ENCODE assay signal across 2 cellular contexts in the genomic region with DNA sequence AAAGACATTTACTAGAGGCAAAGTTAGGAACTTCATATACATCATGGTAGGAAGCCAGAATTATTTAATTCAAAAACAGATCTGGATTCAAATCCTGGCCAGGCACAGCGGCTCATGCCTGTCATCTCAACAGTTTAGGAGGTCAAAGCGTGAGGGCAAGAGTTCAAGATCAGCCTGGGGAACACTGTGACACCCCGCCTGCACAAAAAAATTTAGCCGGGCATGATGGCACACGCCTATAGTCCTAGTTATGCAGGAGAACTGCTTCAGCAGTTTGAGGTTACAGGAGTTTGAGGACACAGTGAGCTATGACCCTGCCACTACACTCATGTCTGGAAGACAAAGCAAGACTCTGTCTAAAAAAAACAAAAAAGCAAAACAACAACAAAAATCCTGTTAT.
TF ChIP-seq lines count a peak whose summit lies in the region.

No MANE protein-coding gene starts in this region.

TF ChIP-seq in IMR-90, 13 proteins besides CTCF, POLR2A, EP300 and RAD21:
- TF ChIP-seq MAZ (IDR thresholded peaks at IDR 0.05; ENCODE audit: borderline replicate concordance, low read depth, low read length): no peak
- TF ChIP-seq, protein P1, sequence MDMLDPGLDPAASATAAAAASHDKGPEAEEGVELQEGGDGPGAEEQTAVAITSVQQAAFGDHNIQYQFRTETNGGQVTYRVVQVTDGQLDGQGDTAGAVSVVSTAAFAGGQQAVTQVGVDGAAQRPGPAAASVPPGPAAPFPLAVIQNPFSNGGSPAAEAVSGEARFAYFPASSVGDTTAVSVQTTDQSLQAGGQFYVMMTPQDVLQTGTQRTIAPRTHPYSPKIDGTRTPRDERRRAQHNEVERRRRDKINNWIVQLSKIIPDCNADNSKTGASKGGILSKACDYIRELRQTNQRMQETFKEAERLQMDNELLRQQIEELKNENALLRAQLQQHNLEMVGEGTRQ (IDR thresholded peaks at IDR 0.05; ENCODE audit: low read depth, low read length): no peak
- no peak for TF ChIP-seq CEBPB (IDR thresholded peaks at IDR 0.05; ENCODE audit: low read depth, low read length)
- no peak for TF ChIP-seq FOS (IDR thresholded peaks at IDR 0.05; ENCODE audit: low read depth, low read length)
- TF ChIP-seq SMC3 (IDR thresholded peaks at IDR 0.05; ENCODE audit: low read depth, low read length): no peak
- no peak for TF ChIP-seq NFE2L2 (IDR thresholded peaks at IDR 0.05; ENCODE audit: low read depth, low read length)
- TF ChIP-seq, protein P2, sequence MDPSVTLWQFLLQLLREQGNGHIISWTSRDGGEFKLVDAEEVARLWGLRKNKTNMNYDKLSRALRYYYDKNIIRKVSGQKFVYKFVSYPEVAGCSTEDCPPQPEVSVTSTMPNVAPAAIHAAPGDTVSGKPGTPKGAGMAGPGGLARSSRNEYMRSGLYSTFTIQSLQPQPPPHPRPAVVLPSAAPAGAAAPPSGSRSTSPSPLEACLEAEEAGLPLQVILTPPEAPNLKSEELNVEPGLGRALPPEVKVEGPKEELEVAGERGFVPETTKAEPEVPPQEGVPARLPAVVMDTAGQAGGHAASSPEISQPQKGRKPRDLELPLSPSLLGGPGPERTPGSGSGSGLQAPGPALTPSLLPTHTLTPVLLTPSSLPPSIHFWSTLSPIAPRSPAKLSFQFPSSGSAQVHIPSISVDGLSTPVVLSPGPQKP (IDR thresholded peaks at IDR 0.05; ENCODE audit: borderline replicate concordance, low read depth, low read length): no peak
- TF ChIP-seq RFX5 (IDR thresholded peaks at IDR 0.05; ENCODE audit: low read depth, low read length): no peak
- no peak for TF ChIP-seq BHLHE40 (IDR thresholded peaks at IDR 0.05; ENCODE audit: low read depth, low read length)
- no peak for TF ChIP-seq MXI1 (IDR thresholded peaks at IDR 0.05; ENCODE audit: borderline replicate concordance, low read depth, low read length)
- TF ChIP-seq MAFK (IDR thresholded peaks at IDR 0.05; ENCODE audit: low read depth, low read length): no peak
- no peak for TF ChIP-seq RCOR1 (IDR thresholded peaks at IDR 0.05; ENCODE audit: insufficient replicate concordance, low read length)
- TF ChIP-seq CHD1 (IDR thresholded peaks at IDR 0.05; ENCODE audit: low read depth, low read length): no peak

TF ChIP-seq in WTC11, 78 proteins besides CTCF, POLR2A, EP300 and RAD21:
- TF ChIP-seq ZNF396 (CRISPR knock-in tag; IDR thresholded peaks at IDR 0.05; ENCODE audit: borderline replicate concordance): no peak
- TF ChIP-seq GRHL2 (CRISPR knock-in tag; IDR thresholded peaks at IDR 0.05; ENCODE audit: insufficient replicate concordance, severe bottlenecking): no peak
- TF ChIP-seq, protein P3, sequence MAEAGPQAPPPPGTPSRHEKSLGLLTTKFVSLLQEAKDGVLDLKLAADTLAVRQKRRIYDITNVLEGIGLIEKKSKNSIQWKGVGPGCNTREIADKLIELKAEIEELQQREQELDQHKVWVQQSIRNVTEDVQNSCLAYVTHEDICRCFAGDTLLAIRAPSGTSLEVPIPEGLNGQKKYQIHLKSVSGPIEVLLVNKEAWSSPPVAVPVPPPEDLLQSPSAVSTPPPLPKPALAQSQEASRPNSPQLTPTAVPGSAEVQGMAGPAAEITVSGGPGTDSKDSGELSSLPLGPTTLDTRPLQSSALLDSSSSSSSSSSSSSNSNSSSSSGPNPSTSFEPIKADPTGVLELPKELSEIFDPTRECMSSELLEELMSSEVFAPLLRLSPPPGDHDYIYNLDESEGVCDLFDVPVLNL (CRISPR knock-in tag; IDR thresholded peaks at IDR 0.05; ENCODE audit: borderline replicate concordance, low read depth): no peak
- no peak for TF ChIP-seq ZNF138 (CRISPR knock-in tag; conservative IDR thresholded peaks at IDR 0.05)
- TF ChIP-seq, protein P4, sequence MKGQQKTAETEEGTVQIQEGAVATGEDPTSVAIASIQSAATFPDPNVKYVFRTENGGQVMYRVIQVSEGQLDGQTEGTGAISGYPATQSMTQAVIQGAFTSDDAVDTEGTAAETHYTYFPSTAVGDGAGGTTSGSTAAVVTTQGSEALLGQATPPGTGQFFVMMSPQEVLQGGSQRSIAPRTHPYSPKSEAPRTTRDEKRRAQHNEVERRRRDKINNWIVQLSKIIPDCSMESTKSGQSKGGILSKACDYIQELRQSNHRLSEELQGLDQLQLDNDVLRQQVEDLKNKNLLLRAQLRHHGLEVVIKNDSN (CRISPR knock-in tag; IDR thresholded peaks at IDR 0.05): no peak
- TF ChIP-seq SMAD3 (CRISPR knock-in tag; IDR thresholded peaks at IDR 0.05; ENCODE audit: borderline replicate concordance): no peak
- no peak for TF ChIP-seq OVOL2 (CRISPR knock-in tag; IDR thresholded peaks at IDR 0.05; ENCODE audit: borderline replicate concordance)
- TF ChIP-seq, protein P5, sequence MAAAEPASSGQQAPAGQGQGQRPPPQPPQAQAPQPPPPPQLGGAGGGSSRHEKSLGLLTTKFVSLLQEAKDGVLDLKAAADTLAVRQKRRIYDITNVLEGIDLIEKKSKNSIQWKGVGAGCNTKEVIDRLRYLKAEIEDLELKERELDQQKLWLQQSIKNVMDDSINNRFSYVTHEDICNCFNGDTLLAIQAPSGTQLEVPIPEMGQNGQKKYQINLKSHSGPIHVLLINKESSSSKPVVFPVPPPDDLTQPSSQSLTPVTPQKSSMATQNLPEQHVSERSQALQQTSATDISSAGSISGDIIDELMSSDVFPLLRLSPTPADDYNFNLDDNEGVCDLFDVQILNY (CRISPR knock-in tag; IDR thresholded peaks at IDR 0.05): no peak
- no peak for TF ChIP-seq TCF7 (CRISPR knock-in tag; IDR thresholded peaks at IDR 0.05; ENCODE audit: low read depth)
- TF ChIP-seq, protein P6, sequence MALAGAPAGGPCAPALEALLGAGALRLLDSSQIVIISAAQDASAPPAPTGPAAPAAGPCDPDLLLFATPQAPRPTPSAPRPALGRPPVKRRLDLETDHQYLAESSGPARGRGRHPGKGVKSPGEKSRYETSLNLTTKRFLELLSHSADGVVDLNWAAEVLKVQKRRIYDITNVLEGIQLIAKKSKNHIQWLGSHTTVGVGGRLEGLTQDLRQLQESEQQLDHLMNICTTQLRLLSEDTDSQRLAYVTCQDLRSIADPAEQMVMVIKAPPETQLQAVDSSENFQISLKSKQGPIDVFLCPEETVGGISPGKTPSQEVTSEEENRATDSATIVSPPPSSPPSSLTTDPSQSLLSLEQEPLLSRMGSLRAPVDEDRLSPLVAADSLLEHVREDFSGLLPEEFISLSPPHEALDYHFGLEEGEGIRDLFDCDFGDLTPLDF (CRISPR knock-in tag; IDR thresholded peaks at IDR 0.05): no peak
- TF ChIP-seq, protein P7, sequence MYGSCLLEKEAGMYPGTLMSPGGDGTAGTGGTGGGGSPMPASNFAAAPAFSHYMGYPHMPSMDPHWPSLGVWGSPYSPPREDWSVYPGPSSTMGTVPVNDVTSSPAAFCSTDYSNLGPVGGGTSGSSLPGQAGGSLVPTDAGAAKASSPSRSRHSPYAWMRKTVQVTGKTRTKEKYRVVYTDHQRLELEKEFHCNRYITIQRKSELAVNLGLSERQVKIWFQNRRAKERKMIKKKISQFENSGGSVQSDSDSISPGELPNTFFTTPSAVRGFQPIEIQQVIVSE (CRISPR knock-in tag; IDR thresholded peaks at IDR 0.05; ENCODE audit: borderline replicate concordance): no peak
- TF ChIP-seq, protein P8, sequence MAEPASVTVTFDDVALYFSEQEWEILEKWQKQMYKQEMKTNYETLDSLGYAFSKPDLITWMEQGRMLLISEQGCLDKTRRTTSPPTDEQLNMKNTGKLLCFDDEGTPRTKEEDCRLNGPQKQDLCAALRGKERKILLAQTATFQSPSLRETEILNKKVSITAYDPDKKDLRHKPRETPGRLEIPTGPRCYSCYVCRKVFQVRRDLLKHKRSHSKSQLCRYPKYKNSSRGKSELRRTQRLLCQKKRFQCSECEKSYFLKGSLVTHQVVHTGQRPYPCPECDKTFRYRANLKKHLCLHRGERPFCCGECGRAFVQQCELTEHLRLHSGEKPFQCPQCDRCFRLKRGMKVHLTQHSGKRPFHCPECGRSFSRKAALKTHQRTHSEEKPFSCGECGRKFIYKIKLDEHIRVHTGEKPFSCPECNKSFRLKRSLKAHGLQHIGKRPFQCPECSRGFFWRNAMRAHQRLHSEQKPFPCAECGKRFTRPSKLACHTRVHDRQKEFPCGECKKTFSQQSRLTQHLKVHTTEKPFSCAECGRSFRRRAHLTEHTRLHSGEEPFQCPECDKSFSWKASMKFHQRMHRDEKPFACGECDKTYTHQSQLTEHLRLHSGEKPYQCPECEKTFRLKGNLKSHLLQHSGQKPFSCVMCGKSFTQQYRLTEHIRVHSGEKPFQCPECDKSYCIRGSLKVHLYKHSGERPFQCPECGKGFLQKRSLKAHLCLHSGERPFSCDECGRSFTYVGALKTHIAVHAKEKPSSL (CRISPR knock-in tag; conservative IDR thresholded peaks at IDR 0.05): no peak
- TF ChIP-seq PRRX2 (CRISPR knock-in tag; IDR thresholded peaks at IDR 0.05): no peak
- no peak for TF ChIP-seq JAZF1 (CRISPR knock-in tag; IDR thresholded peaks at IDR 0.05)
- TF ChIP-seq RORB (CRISPR knock-in tag; IDR thresholded peaks at IDR 0.05): no peak
